In genomic region chr14:96051642-96052540, GRCh38 we compare ENCODE assay signal across 10 cellular contexts. TPM values are rescaled to one million over a fixed set of nuclear protein-coding genes. Genes with fewer than 3 reads are reported as not detected.
DNase-seq lines count a peak whose midpoint lies in the region; ATAC-seq, FAIRE-seq and TF ChIP-seq lines count a peak whose summit lies in the region.
"Had no signal": no experiment of that assay in that cellular context is flagged by ENCODE, and none has a peak within 500 bp of the region (broad histone marks: within the 10 kb centered on the region; RNA-seq: fewer than 3 reads in every experiment).

No MANE protein-coding gene starts in this region.

- POLR2A ChIA-PET in GM10248 (lab: Yijun Ruan, JAX) = no interaction called here
- POLR2A ChIA-PET in HepG2 (lab: Yijun Ruan, JAX) = no interaction called here

- no peak for TF ChIP-seq EP300 in HepG2 (IDR thresholded peaks at IDR 0.05; ENCODE audit: low read depth in 2 of 2, low read length in 2 of 2)
- TF ChIP-seq EP300 in HepG2 (CRISPR knock-in tag; IDR thresholded peaks at IDR 0.05; ENCODE audit: borderline replicate concordance) = no peak

- TF ChIP-seq POLR2A in HepG2 (IDR thresholded peaks at IDR 0.05; ENCODE audit: insufficient read depth in 1 of 2, low read depth in 2 of 2, low read length in 2 of 2) = no peak

- no peaks in the 10 kb centered on the region for H3K9me3 ChIP-seq in T-helper 17 cell (ENCODE audit: control insufficient read depth, low read length, poor library complexity, severe bottlenecking)
- H3K9me3 ChIP-seq in HepG2 (ENCODE audit: low read length) = no peaks in the 10 kb centered on the region
- H3K9me3 ChIP-seq: ascending aorta had no signal

- CTCF ChIA-PET in GM10248 (lab: Yijun Ruan, JAX) (interaction anchor here (1.0 to 1.9 kb wide), 4 partner anchors 9 to 40 kb away, joined by 3 to 4 read pairs (median 4); no protein-coding TSS in a partner anchor), HepG2 (lab: Yijun Ruan, JAX; ENCODE audit: low intra/inter-chr PET ratio, low total read pairs) (interaction anchor here (1.4 kb wide), 1 partner anchor 491 kb away, joined by 4 read pairs; no protein-coding TSS in a partner anchor)

- H3K27ac Mint-ChIP-seq in T-helper 17 cell = peak overlapping the region; percentile 6

- no peak overlapping the region for H3K4me3 ChIP-seq in HepG2 (replicated peaks in 1 of 3; ENCODE audit: insufficient read depth in 1 of 3, low read depth in 2 of 3, low read length in 3 of 3)
- H3K4me3 ChIP-seq: ascending aorta had no signal

- no peaks in the 10 kb centered on the region for H3K36me3 Mint-ChIP-seq in T-helper 17 cell (ENCODE audit: low read depth)

- H3K4me3 Mint-ChIP-seq in T-helper 17 cell = no peak overlapping the region

- FAIRE-seq in HepG2 (lab: Jason Lieb, UNC) (peak; percentile 52), RCC 7860 (lab: Jason Lieb, UNC) (no peak)

- no TSS peak for BruUV-seq in HepG2 (replicated peaks; lab: Mats Ljungman, UMichigan)

- no peak overlapping the region for H3K27ac ChIP-seq in HepG2 (ENCODE audit: extremely low read length, insufficient read depth, low read length)

- peaks cover 29% of the 10 kb centered on the region for H3K27me3 Mint-ChIP-seq in T-helper 17 cell

- H3K4me1 ChIP-seq in HepG2 (ENCODE audit: insufficient read depth, low read length) = no peaks in the 10 kb centered on the region

- H4K20me1 ChIP-seq in HepG2 (ENCODE audit: insufficient read depth, low read length) = no peaks in the 10 kb centered on the region

- 19% methylated on average over 12 of the region's 14 CpGs for WGBS in HepG2 (ENCODE audit: low lambda C conversion rate)

- H3K4me2 ChIP-seq in HepG2 (ENCODE audit: low read depth, low read length) = no peak overlapping the region

- peaks cover 6% of the 10 kb centered on the region for H3K4me1 Mint-ChIP-seq in T-helper 17 cell

- ATAC-seq in GM21360 (IDR thresholded peaks at IDR 0.05; ENCODE audit: unreplicated experiment) (peak; percentile 48), T-helper 17 cell (no peak), HepG2 (peak; percentile 82), GM18520 (IDR thresholded peaks at IDR 0.05; ENCODE audit: unreplicated experiment) (no peak)
- ATAC-seq: sciatic nerve had no signal

- DNase-seq in GM10248 (ENCODE audit: extremely low spot score) (peak; percentile 39), T-helper 17 cell (no peak), HepG2 (ENCODE audit: low spot score) (peak; percentile 33), RCC 7860 (ENCODE audit: low spot score) (no peak), globus pallidus (ENCODE audit: low spot score) (no peak)
- DNase-seq: T-helper 9 cell had no signal

- no peak overlapping the region for H2AFZ ChIP-seq in HepG2 (ENCODE audit: low read length)

- in situ Hi-C loops in HepG2 (cut with HindIII; ENCODE audit: extremely low pct_ligation_motif_present, low pct_unique_long_range_greater_than_20kb) = no loop called here

- H3K9ac ChIP-seq in HepG2 (ENCODE audit: insufficient read depth, low read depth, low read length) = no peak overlapping the region

- no peaks in the 10 kb centered on the region for H3K36me3 ChIP-seq in HepG2 (replicated peaks in 1 of 2; ENCODE audit: control insufficient read depth in 1 of 2, insufficient read depth in 2 of 2, low read length in 2 of 2)
- H3K36me3 ChIP-seq: ascending aorta had no signal

- intact Hi-C loops in HepG2 (cut with micrococcal nuclease; ENCODE audit: unreplicated experiment) = loop anchor here (1.0 kb wide), 1 partner anchor 491 kb away; no protein-coding TSS in a partner anchor

- TF ChIP-seq CTCF in GM10248 (IDR thresholded peaks at IDR 0.05; ENCODE audit: control extremely low read depth, extremely low read depth, low read depth, missing control alignments) = peak; percentile 38
- TF ChIP-seq CTCF in HepG2 (CRISPR knock-in tag; IDR thresholded peaks at IDR 0.05) = peak; percentile 57

- H3K27me3 ChIP-seq in HepG2 (ENCODE audit: control insufficient read depth in 1 of 2, insufficient read depth in 2 of 2, low read length in 2 of 2) = peaks cover 0 to 7% of the 10 kb centered on the region in 2 experiments; a peak in 2 of 5 replicates
- H3K27me3 ChIP-seq: ascending aorta had no signal

- TF ChIP-seq RAD21 in HepG2 (CRISPR knock-in tag; IDR thresholded peaks at IDR 0.05) = no peak

- H3K79me2 ChIP-seq in HepG2 (ENCODE audit: insufficient read depth, low read length) = no peaks in the 10 kb centered on the region

TF ChIP-seq in HepG2, 621 proteins besides CTCF, POLR2A, EP300 and RAD21 (continues in another document):
- TF ChIP-seq MBNL3 (CRISPR knock-in tag; conservative IDR thresholded peaks at IDR 0.05) = no peak
- TF ChIP-seq ZMYM3 (CRISPR knock-in tag; IDR thresholded peaks at IDR 0.05) = no peak
- no peak for TF ChIP-seq RARG (CRISPR knock-in tag; IDR thresholded peaks at IDR 0.05; ENCODE audit: low read depth)
- TF ChIP-seq TBX3 (IDR thresholded peaks at IDR 0.05; ENCODE audit: borderline replicate concordance) = no peak
- no peak for TF ChIP-seq ARID2 (CRISPR knock-in tag; IDR thresholded peaks at IDR 0.05; ENCODE audit: borderline replicate concordance)
- no peak for TF ChIP-seq NCOA2 (CRISPR knock-in tag; IDR thresholded peaks at IDR 0.05)
- TF ChIP-seq STAG1 (CRISPR knock-in tag; IDR thresholded peaks at IDR 0.05) = peak; percentile 23; the same call in 1 of the 2 replicates
- no peak for TF ChIP-seq ZZZ3 (CRISPR knock-in tag; IDR thresholded peaks at IDR 0.05; ENCODE audit: borderline replicate concordance)
- TF ChIP-seq FOSL1 (CRISPR knock-in tag; IDR thresholded peaks at IDR 0.05; ENCODE audit: borderline replicate concordance) = no peak
- TF ChIP-seq ZNF343 (CRISPR knock-in tag; IDR thresholded peaks at IDR 0.05) = no peak
- 0 out of 2 replicates have a peak, but pooled peaks have one; percentile 14 for TF ChIP-seq ZNF629 (CRISPR knock-in tag; conservative IDR thresholded peaks at IDR 0.05)
- TF ChIP-seq KLF15 (CRISPR knock-in tag; IDR thresholded peaks at IDR 0.05; ENCODE audit: borderline replicate concordance) = no peak
- TF ChIP-seq, protein P1, sequence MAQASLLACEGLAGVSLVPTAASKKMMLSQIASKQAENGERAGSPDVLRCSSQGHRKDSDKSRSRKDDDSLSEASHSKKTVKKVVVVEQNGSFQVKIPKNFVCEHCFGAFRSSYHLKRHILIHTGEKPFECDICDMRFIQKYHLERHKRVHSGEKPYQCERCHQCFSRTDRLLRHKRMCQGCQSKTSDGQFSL (CRISPR knock-in tag; IDR thresholded peaks at IDR 0.05) = no peak
- TF ChIP-seq POLR2AphosphoS2 (IDR thresholded peaks at IDR 0.05; ENCODE audit: low read depth, low read length) = no peak
- TF ChIP-seq ZNF547 (CRISPR knock-in tag; IDR thresholded peaks at IDR 0.05) = no peak
- TF ChIP-seq ZFP41 (CRISPR knock-in tag; IDR thresholded peaks at IDR 0.05; ENCODE audit: borderline replicate concordance) = no peak
- no peak for TF ChIP-seq ZNF362 (CRISPR knock-in tag; IDR thresholded peaks at IDR 0.05; ENCODE audit: borderline replicate concordance)
- no peak for TF ChIP-seq KDM1A (CRISPR knock-in tag; IDR thresholded peaks at IDR 0.05)
- no peak for TF ChIP-seq ZNF605 (CRISPR knock-in tag; IDR thresholded peaks at IDR 0.05)
- peak; percentile 45; the same call in 1 of the 2 replicates for TF ChIP-seq SMC3 (IDR thresholded peaks at IDR 0.05; ENCODE audit: low read length)
- TF ChIP-seq, protein P2, sequence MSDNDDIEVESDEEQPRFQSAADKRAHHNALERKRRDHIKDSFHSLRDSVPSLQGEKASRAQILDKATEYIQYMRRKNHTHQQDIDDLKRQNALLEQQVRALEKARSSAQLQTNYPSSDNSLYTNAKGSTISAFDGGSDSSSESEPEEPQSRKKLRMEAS (IDR thresholded peaks at IDR 0.05) = no peak
- no peak for TF ChIP-seq BORCS8-MEF2B (CRISPR knock-in tag; IDR thresholded peaks at IDR 0.05)

RNA-seq across cellular contexts. Expression of gene C14orf132, which starts 12.7 kb away (rescaled TPM):
- total RNA-seq in T-helper 17 cell = 1 to 10 TPM; 1.7 to 2.8 TPM
- 0.15 and 0.18 TPM in 2 replicates for total RNA-seq in HepG2 (2016; rRNA removed; fragmentation: Illumina TruSeq; extraction: Trizol)
- total RNA-seq in HepG2 (2016; cell fraction: cytosol; rRNA removed; fragmentation: Illumina TruSeq; extraction: Trizol; ENCODE audit: low read depth) = not detected in 2 replicates
- total RNA-seq in HepG2 (2016; cell fraction: insoluble cytoplasmic fraction; rRNA removed; fragmentation: Illumina TruSeq; extraction: Trizol) = 0.09 and 0.15 TPM in 2 replicates
- total RNA-seq in HepG2 (2016; cell fraction: membrane; rRNA removed; fragmentation: Illumina TruSeq; extraction: Trizol) = 0.06 and 0.10 TPM in 2 replicates
- 0.19 and 0.44 TPM in 2 replicates for total RNA-seq in HepG2 (2016; cell fraction: nucleus; rRNA removed; fragmentation: Illumina TruSeq; extraction: Trizol)
- 0.13 TPM in 2 replicates for polyA plus RNA-seq in HepG2 (2011; rRNA removed)
- polyA plus RNA-seq in HepG2 (2011; cell fraction: cytosol; rRNA removed) = 0.03 and 0.04 TPM in 2 replicates
- 0.05 TPM in 2 replicates for polyA plus RNA-seq in HepG2 (2011; cell fraction: nucleus; rRNA removed)
- not detected in 2 replicates for polyA plus RNA-seq in HepG2 (2012)
- polyA plus RNA-seq in HepG2 (2016; cell fraction: cytosol; fragmentation: Illumina TruSeq; extraction: Trizol; ENCODE audit: low read depth) = 0.14 TPM in 1 of 2 replicates, not detected in the other
- polyA plus RNA-seq in HepG2 (2016; cell fraction: insoluble cytoplasmic fraction; fragmentation: Illumina TruSeq; extraction: Trizol; ENCODE audit: low read depth) = 0.04 and 0.25 TPM in 2 replicates
- polyA plus RNA-seq in HepG2 (2016; cell fraction: membrane; fragmentation: Illumina TruSeq; extraction: Trizol; ENCODE audit: low read depth) = 0.05 and 0.13 TPM in 2 replicates
- 0.09 and 0.37 TPM in 2 replicates for polyA plus RNA-seq in HepG2 (2016; cell fraction: nucleus; fragmentation: Illumina TruSeq; extraction: Trizol; ENCODE audit: insufficient read depth, low read depth)
- polyA minus RNA-seq in HepG2 (2011; rRNA and poly(A)+ RNA removed; ENCODE audit: low replicate concordance) = 0.12 TPM in 1 of 2 replicates, not detected in the other
- polyA minus RNA-seq in HepG2 (2011; cell fraction: cytosol; rRNA and poly(A)+ RNA removed) = not detected in 2 replicates
- polyA minus RNA-seq in HepG2 (2011; cell fraction: nucleus; rRNA and poly(A)+ RNA removed) = 0.12 and 0.13 TPM in 2 replicates

Comparison
In these comparisons a context has a peak if more than half of its experiments do, and no peak if none do; other contexts are left out.
1. DNase-seq: peak in GM10248 (single experiment) and HepG2 (single experiment); none in T-helper 17 cell (0 of 3), RCC 7860 (single experiment) and globus pallidus (single experiment).
2. ATAC-seq: peak in GM21360 (single experiment) and HepG2 (single experiment); none in T-helper 17 cell (single experiment) and GM18520 (single experiment).